Comparison of ENCODE assay signal across 9 cellular contexts in the genomic region with DNA sequence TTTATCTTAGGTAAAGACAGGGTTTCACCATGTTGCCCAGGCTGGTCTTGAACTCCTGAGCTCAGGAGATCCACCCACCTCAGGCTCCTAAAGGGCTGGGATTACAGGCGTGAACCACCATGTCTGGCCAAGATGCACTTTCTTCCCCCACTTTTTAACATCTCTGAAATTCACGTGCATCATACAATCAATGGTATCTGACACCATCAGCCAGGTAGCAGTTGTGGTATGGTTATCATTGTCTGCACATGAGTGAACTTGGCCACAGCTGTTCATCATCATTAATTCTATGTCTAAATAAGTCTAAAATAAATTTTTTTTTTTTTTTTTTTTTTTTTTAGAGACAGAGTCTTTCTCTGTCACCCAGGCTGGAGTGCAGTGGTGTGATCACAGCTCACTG. TPM values are rescaled to one million over a fixed set of nuclear protein-coding genes. Genes with fewer than 3 reads are reported as not detected.
"Had no signal": no experiment of that assay in that cellular context is flagged by ENCODE, and none has a peak within 500 bp of the region (broad histone marks: within the 10 kb centered on the region; RNA-seq: fewer than 3 reads in every experiment).

No MANE protein-coding gene starts in this region.

- H3K4me3 Mint-ChIP-seq: HFFc6 had no signal

- ATAC-seq: HCT116, K562 had no signal

- H3K9me3 Mint-ChIP-seq: HFFc6 had no signal

- FAIRE-seq: HTR-8/SVneo, K562 had no signal

- DNase-seq: GM23248, GOT3, H7, HFFc6, IMR-90, KG1 had no signal

- H3K27ac Mint-ChIP-seq: HFFc6 had no signal

RNA-seq across cellular contexts. Expression of gene MYLK3, which starts 34.2 kb away (rescaled TPM):
- total RNA-seq: GM23248 had no signal
- polyA plus RNA-seq: GM23248 had no signal
